ENCODE assay signal across 17 cellular contexts in the genomic region with DNA sequence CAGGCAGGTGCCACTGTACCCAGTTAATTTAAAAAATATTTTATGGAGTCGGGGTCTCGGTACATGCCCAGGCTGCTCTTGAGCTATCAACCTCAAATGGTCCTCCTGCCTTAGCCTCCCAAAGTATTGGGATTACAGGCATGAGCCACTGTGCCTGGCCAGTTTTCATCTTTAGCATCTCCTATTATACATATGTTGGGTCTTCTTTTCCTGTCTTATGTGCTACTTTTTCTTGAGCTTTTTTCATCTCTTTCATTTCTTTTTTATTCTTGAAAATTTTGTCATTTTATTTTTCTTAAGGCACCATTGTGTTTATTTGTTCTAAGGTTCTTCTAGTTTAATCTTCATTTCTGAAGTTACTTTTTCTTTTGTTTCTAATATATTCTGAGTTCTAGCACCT.
"Had no signal": no experiment of that assay in that cellular context is flagged by ENCODE, and none has a peak within 500 bp of the region (broad histone marks: within the 10 kb centered on the region; RNA-seq: fewer than 3 reads in every experiment).

No MANE protein-coding gene starts in this region.

- H3K4me3 Mint-ChIP-seq: activated B cell treated with CpG ODN at 0.5 μM for 24 hours; activated CD8-positive, alpha-beta T cell treated with anti-CD3 and anti-CD28 coated beads for 36 hours; activated naive CD8-positive, alpha-beta T cell treated with anti-CD3 and anti-CD28 coated beads, Interleukin-2, amount 10 ng/mL, durations not matched to agents 7 days and 5 days; natural killer cell treated with Interleukin-12 subunit alpha and Interleukin-12 subunit beta and Interleukin-15 and Interleukin-18, amount 100 ng/mL, for 72 hours; T-helper 2 cell treated with Interferon-gamma antibody and Interleukin-4, amounts not matched to agents 5 μg/mL and 100 μg/mL, for 36 hours had no signal

- H3K27me3 Mint-ChIP-seq: activated B cell treated with CpG ODN at 0.5 μM for 24 hours; activated CD8-positive, alpha-beta T cell treated with anti-CD3 and anti-CD28 coated beads for 36 hours; activated naive CD8-positive, alpha-beta T cell treated with anti-CD3 and anti-CD28 coated beads, Interleukin-2, amount 10 ng/mL, durations not matched to agents 7 days and 5 days; natural killer cell treated with Interleukin-12 subunit alpha and Interleukin-12 subunit beta and Interleukin-15 and Interleukin-18, amount 100 ng/mL, for 72 hours had no signal

- ATAC-seq: activated CD8-positive, alpha-beta T cell treated with anti-CD3 and anti-CD28 coated beads for 36 hours; natural killer cell treated with Interleukin-12 subunit alpha and Interleukin-12 subunit beta and Interleukin-15 and Interleukin-18, amount 100 ng/mL, for 72 hours had no signal

- DNase-seq: activated B cell treated with CpG ODN at 0.5 μM for 24 hours; activated CD4-positive, alpha-beta T cell treated with anti-CD3 and anti-CD28 coated beads, Interleukin-2, amount 50 U/mL, for 1 hour; activated CD8-positive, alpha-beta T cell treated with anti-CD3 and anti-CD28 coated beads for 36 hours; activated effector memory CD4-positive, alpha-beta T cell treated with Interleukin-2 at 50 U/mL for 16 hours; activated naive CD4-positive, alpha-beta T cell treated with Interleukin-2 at 50 U/mL for 16 hours; activated naive CD8-positive, alpha-beta T cell treated with anti-CD3 and anti-CD28 coated beads, Interleukin-2, amount 10 ng/mL, durations not matched to agents 7 days and 5 days; activated T-cell treated with anti-CD3 and anti-CD28 coated beads, Interleukin-2, amount 50 U/mL, for 48 hours; central memory CD4-positive, alpha-beta T cell; dermis blood vessel endothelial cell; effector CD4-positive, alpha-beta T cell; left ventricle myocardium inferior; mesendoderm; spleen; stimulated activated naive CD4-positive, alpha-beta T cell treated with Interleukin-2 at 50 U/mL for 16 hours; transverse colon had no signal

- H3K27ac Mint-ChIP-seq: activated B cell treated with CpG ODN at 0.5 μM for 24 hours; activated CD8-positive, alpha-beta T cell treated with anti-CD3 and anti-CD28 coated beads for 36 hours; activated naive CD8-positive, alpha-beta T cell treated with anti-CD3 and anti-CD28 coated beads, Interleukin-2, amount 10 ng/mL, durations not matched to agents 7 days and 5 days; natural killer cell treated with Interleukin-12 subunit alpha and Interleukin-12 subunit beta and Interleukin-15 and Interleukin-18, amount 100 ng/mL, for 72 hours; T-helper 2 cell treated with Interferon-gamma antibody and Interleukin-4, amounts not matched to agents 5 μg/mL and 100 μg/mL, for 36 hours had no signal
